1 cellular context compared by ENCODE assay signal in the genomic region with DNA sequence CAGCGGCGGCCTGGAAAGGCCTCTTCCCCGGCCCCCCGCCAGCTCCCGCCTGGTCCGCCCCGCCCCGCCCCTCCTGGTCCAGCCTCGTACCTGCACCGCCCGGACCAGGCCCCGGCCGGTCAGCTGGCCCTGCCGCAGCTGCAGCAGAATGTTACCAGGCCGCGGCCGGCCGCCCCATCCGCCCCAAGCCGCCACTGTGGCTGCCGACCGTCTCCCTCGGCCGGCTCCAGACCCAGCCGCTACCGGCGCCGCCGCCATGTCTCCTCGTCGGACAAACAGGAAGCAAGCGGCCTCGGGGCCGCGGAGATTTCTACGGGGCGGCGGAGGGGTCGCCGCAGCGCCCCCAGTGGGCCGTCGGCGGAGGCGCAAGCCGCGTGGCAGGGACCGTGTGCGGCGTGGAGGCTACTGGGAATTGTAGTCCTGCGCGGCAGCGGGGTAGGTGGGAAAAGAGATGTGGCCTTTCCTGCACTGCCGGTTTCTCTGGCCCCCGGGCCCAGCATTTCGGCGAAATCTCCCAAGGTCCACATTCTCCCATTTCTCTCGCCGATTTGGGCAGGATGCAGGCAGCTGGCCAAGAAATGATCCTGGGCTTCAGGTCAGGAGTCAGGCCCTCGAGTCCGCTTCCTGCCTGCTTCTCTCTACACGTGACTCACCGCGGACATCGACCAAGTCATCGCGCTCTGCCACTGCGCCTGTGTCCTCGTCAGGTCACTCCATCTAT.
TF ChIP-seq lines count a peak whose summit lies in the region.

TSS of gene TRPC4AP (minus strand) at position 284 of the 721 bp plus-strand sequence. CDS start at position 258, 26 bp downstream.

TF ChIP-seq in Ishikawa, 13 proteins besides CTCF, POLR2A, EP300 and RAD21 (continued from another document):
- TF ChIP-seq, protein P1, sequence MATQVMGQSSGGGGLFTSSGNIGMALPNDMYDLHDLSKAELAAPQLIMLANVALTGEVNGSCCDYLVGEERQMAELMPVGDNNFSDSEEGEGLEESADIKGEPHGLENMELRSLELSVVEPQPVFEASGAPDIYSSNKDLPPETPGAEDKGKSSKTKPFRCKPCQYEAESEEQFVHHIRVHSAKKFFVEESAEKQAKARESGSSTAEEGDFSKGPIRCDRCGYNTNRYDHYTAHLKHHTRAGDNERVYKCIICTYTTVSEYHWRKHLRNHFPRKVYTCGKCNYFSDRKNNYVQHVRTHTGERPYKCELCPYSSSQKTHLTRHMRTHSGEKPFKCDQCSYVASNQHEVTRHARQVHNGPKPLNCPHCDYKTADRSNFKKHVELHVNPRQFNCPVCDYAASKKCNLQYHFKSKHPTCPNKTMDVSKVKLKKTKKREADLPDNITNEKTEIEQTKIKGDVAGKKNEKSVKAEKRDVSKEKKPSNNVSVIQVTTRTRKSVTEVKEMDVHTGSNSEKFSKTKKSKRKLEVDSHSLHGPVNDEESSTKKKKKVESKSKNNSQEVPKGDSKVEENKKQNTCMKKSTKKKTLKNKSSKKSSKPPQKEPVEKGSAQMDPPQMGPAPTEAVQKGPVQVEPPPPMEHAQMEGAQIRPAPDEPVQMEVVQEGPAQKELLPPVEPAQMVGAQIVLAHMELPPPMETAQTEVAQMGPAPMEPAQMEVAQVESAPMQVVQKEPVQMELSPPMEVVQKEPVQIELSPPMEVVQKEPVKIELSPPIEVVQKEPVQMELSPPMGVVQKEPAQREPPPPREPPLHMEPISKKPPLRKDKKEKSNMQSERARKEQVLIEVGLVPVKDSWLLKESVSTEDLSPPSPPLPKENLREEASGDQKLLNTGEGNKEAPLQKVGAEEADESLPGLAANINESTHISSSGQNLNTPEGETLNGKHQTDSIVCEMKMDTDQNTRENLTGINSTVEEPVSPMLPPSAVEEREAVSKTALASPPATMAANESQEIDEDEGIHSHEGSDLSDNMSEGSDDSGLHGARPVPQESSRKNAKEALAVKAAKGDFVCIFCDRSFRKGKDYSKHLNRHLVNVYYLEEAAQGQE (IDR thresholded peaks at IDR 0.05; ENCODE audit: low read depth): no peak
- TF ChIP-seq TCF12 (IDR thresholded peaks at IDR 0.05; ENCODE audit: low read depth) (peak; percentile 59), ZBTB7A (IDR thresholded peaks at IDR 0.05; ENCODE audit: low read depth) (peak; percentile 85; the same call in 1 of the 2 replicates), FOXM1 (IDR thresholded peaks at IDR 0.05; ENCODE audit: borderline replicate concordance, low read depth) (no peak), EGR1 (IDR thresholded peaks at IDR 0.05) (no peak), CREB1 (IDR thresholded peaks at IDR 0.05; ENCODE audit: low read depth) (0 out of 2 replicates have a peak, but pooled peaks have one; percentile 42)
